9 cellular contexts compared by ENCODE assay signal in the genomic region with DNA sequence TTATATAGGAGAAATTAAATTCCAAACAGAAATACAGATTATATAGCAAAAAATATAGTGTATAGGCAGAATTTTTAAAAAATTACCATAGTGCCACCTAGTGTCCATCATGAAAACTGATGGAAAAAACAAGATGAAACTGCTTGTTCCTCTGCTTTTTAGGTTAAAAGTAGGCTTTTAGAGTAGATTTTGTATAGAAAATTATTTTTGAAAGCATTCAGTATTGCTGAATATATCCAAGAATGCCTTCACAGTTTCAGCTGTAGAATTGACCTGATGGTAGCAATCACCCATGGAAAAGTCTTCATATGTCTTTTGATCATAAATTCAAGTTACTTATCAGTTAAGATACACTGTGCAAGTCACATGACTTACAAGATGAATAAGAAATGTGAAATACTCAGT. TPM values are rescaled to one million over a fixed set of nuclear protein-coding genes. Genes with fewer than 3 reads are reported as not detected.
DNase-seq lines count a peak whose midpoint lies in the region; ATAC-seq and TF ChIP-seq lines count a peak whose summit lies in the region.
"Had no signal": no experiment of that assay in that cellular context is flagged by ENCODE, and none has a peak within 500 bp of the region (broad histone marks: within the 10 kb centered on the region; RNA-seq: fewer than 3 reads in every experiment).

No MANE protein-coding gene starts in this region.

- H3K4me1 ChIP-seq in Panc1 (ENCODE audit: control insufficient read depth, insufficient read depth, low read length), result no peaks in the 10 kb centered on the region
- no peaks in the 10 kb centered on the region for H3K4me1 ChIP-seq in fibroblast of lung (ENCODE audit: control insufficient read depth, extremely low read depth, insufficient read depth, low read length)
- no peaks in the 10 kb centered on the region for H3K4me1 ChIP-seq in smooth muscle cell (ENCODE audit: low read depth)

- no TSS peak for BruUV-seq in Panc1 (replicated peaks; lab: Mats Ljungman, UMichigan)

- H2AFZ ChIP-seq in fibroblast of lung (ENCODE audit: low read length) (no peak overlapping the region), smooth muscle cell (ENCODE audit: low read depth) (no peak overlapping the region)

- H3K9ac ChIP-seq in fibroblast of lung (ENCODE audit: insufficient read depth, low read length) (no peak overlapping the region), smooth muscle cell (ENCODE audit: low read depth) (no peak overlapping the region)

- H3F3A ChIP-seq in smooth muscle cell (ENCODE audit: low read depth), result peaks cover 12% of the 10 kb centered on the region

- no peaks in the 10 kb centered on the region for H4K20me1 ChIP-seq in fibroblast of lung (ENCODE audit: control insufficient read depth, extremely low read depth, insufficient read depth, low read length)
- H4K20me1 ChIP-seq in smooth muscle cell (ENCODE audit: low read depth), result peaks cover 10% of the 10 kb centered on the region

- H3K27me3 ChIP-seq in Panc1 (ENCODE audit: control insufficient read depth, insufficient read depth, low read length) (no peaks in the 10 kb centered on the region), fibroblast of lung (ENCODE audit: control insufficient read depth, insufficient read depth, low read length) (no peaks in the 10 kb centered on the region), smooth muscle cell (ENCODE audit: low read depth) (no peaks in the 10 kb centered on the region)

- POLR2A ChIA-PET in Panc1 (lab: Charles Lee), result no interaction called here

- H3K79me2 ChIP-seq in fibroblast of lung (ENCODE audit: control insufficient read depth, insufficient read depth, low read length) (no peaks in the 10 kb centered on the region), smooth muscle cell (ENCODE audit: low read depth) (no peaks in the 10 kb centered on the region)

- H3K27ac ChIP-seq in Panc1 (ENCODE audit: low read length) (no peak overlapping the region), fibroblast of lung (ENCODE audit: insufficient read depth, low read length) (no peak overlapping the region), smooth muscle cell (ENCODE audit: low read depth) (no peak overlapping the region)
- H3K27ac ChIP-seq: epithelial cell of prostate had no signal

- H3K9me3 ChIP-seq in Panc1 (ENCODE audit: control insufficient read depth, insufficient read depth, low read depth, low read length) (no peaks in the 10 kb centered on the region), fibroblast of lung (ENCODE audit: control insufficient read depth, insufficient read depth, low read depth, low read length) (no peaks in the 10 kb centered on the region), smooth muscle cell (replicated peaks; ENCODE audit: low read depth) (no peaks in the 10 kb centered on the region)

- intact Hi-C loops in Panc1 (cut with micrococcal nuclease; ENCODE audit: unreplicated experiment), result loop anchor here (2.0 to 10.0 kb wide), 5 partner anchors 166 to 549 kb away; a partner anchor contains a TSS

- peak; percentile 9 for DNase-seq in NCI-H748 treated with DMSO at 0.1 percent for 48 hours (lab: John Stamatoyannopoulos, UW)
- DNase-seq in NCI-H748 (lab: John Stamatoyannopoulos, UW; ENCODE audit: unreplicated experiment), result no peak
- no peak for DNase-seq in Panc1 (ENCODE audit: low read depth, low spot score)
- peak in 1 of 2 donors; percentile 54 for DNase-seq in fibroblast of lung (ENCODE audit: low read depth in 2 of 2)
- DNase-seq in smooth muscle cell (lab: John Stamatoyannopoulos, UW; ENCODE audit: unreplicated experiment), result no peak
- no peak for DNase-seq in NCI-H1105 treated with DMSO at 0.1 percent for 48 hours (lab: John Stamatoyannopoulos, UW)
- no peak for DNase-seq in hypothalamus (lab: John Stamatoyannopoulos, UW)

- peaks cover 41% of the 10 kb centered on the region for H3K36me3 ChIP-seq in Panc1 (ENCODE audit: control insufficient read depth, insufficient read depth, low read length)
- H3K36me3 ChIP-seq in fibroblast of lung (ENCODE audit: control insufficient read depth, insufficient read depth, low read length), result peaks cover 2% of the 10 kb centered on the region
- peaks cover 18% of the 10 kb centered on the region for H3K36me3 ChIP-seq in smooth muscle cell (ENCODE audit: low read depth)

- no peak overlapping the region for H3K4me3 ChIP-seq in Panc1 (ENCODE audit: low read depth in 2 of 2, low read length in 2 of 2)
- H3K4me3 ChIP-seq in fibroblast of lung (replicated peaks in 1 of 4; ENCODE audit: control extremely low read depth in 1 of 4, insufficient read depth in 1 of 4, low read depth in 3 of 4, low read length in 4 of 4), result no peak overlapping the region
- H3K4me3 ChIP-seq in smooth muscle cell, result no peak overlapping the region

- ATAC-seq in Panc1 (no peak), GM19397 (IDR thresholded peaks at IDR 0.05; ENCODE audit: unreplicated experiment) (no peak)

- CTCF ChIA-PET in Panc1 (lab: Charles Lee), result no interaction called here

- H3K4me2 ChIP-seq in fibroblast of lung (ENCODE audit: extremely low read depth, insufficient read depth, low read length) (no peak overlapping the region), smooth muscle cell (no peak overlapping the region)

- in situ Hi-C loops in Panc1 (cut with HindIII; ENCODE audit: low pct_unique_long_range_greater_than_20kb, low sequenced_read_pairs), result no loop called here

- peak; percentile 63; the same call in 1 of the 2 replicates for TF ChIP-seq CTCF in Panc1 (IDR thresholded peaks at IDR 0.05)
- peak; percentile 10 to 43 for TF ChIP-seq CTCF in fibroblast of lung (conservative IDR thresholded peaks at IDR 0.05 in 1 of 2, IDR thresholded peaks at IDR 0.05 in 1 of 2; ENCODE audit: low read depth in 1 of 2, low read length in 2 of 2)
- peak; percentile 69 for TF ChIP-seq CTCF in smooth muscle cell (IDR thresholded peaks at IDR 0.05; ENCODE audit: borderline replicate concordance, insufficient read depth, poor library complexity, severe bottlenecking)

RNA-seq across cellular contexts. Expression of a gene that starts 19.7 kb away (rescaled TPM):
- total RNA-seq in Panc1 (2021; ENCODE audit: unreplicated experiment) (32.5 TPM), fibroblast of lung (24.6 and 25.4 TPM in 2 replicates), smooth muscle cell (34.3 and 52.9 TPM in 2 replicates)
- 26.3 TPM for polyA plus RNA-seq in Panc1 (2012; ENCODE audit: insufficient read length)
- polyA plus RNA-seq in fibroblast of lung (17.0 and 18.2 TPM in 2 replicates), smooth muscle cell (45.6 and 47.4 TPM in 2 replicates)
- 26.4 and 30.5 TPM in 2 replicates for polyA plus RNA-seq in fibroblast of lung (2012)
- 0.71 TPM in 1 of 2 replicates, not detected in the other for polyA minus RNA-seq in fibroblast of lung (ENCODE audit: low replicate concordance)

RNA-seq across cellular contexts. Expression of a gene that starts 21.0 kb away (rescaled TPM):
- total RNA-seq in Panc1 (2021; ENCODE audit: unreplicated experiment) (not detected), fibroblast of lung (not detected in 2 replicates), smooth muscle cell (21.8 and 27.4 TPM in 2 replicates)
- not detected for polyA plus RNA-seq in Panc1 (2012; ENCODE audit: insufficient read length)
- polyA plus RNA-seq in fibroblast of lung (not detected in 2 replicates), smooth muscle cell (11.8 and 20.1 TPM in 2 replicates)
- polyA plus RNA-seq in fibroblast of lung (2012), result not detected in 2 replicates
- polyA minus RNA-seq in fibroblast of lung (ENCODE audit: low replicate concordance), result not detected in 2 replicates

Comparison
In these comparisons a context has a peak if more than half of its experiments do, and no peak if none do; other contexts are left out.
1. RNA of a gene that starts 21.0 kb away (total RNA-seq): 21.8 to 27.4 TPM in smooth muscle cell; not detected in Panc1 (single experiment) and not detected in fibroblast of lung; every median in the first group is over 10 times any median in the second.
2. Peak in every context shown above with its lines, with median percentiles within 50 percentile points of each other: CTCF ChIP-seq.